In genomic region chr17:45386180-45386579, GRCh38 we compare ENCODE assay signal across 11 cellular contexts. TPM values are rescaled to one million over a fixed set of nuclear protein-coding genes. Genes with fewer than 3 reads are reported as not detected.
DNase-seq lines count a peak whose midpoint lies in the region; ATAC-seq and TF ChIP-seq lines count a peak whose summit lies in the region.
"Had no signal": no experiment of that assay in that cellular context is flagged by ENCODE, and none has a peak within 500 bp of the region (broad histone marks: within the 10 kb centered on the region; RNA-seq: fewer than 3 reads in every experiment).

No MANE protein-coding gene starts in this region.

- CTCF ChIA-PET in Panc1 (lab: Charles Lee): no interaction called here

- ATAC-seq in left ventricle myocardium superior: peak; percentile 39
- no peak for ATAC-seq in Panc1
- ATAC-seq in left lobe of liver: peak; percentile 47

- intact Hi-C loops in left ventricle myocardium superior (cut with micrococcal nuclease): loop anchor here (5.0 to 10.0 kb wide), 2 partner anchors 109 to 171 kb away; no protein-coding TSS in a partner anchor
- intact Hi-C loops in cardiac septum (cut with DNase I): no loop called here
- intact Hi-C loops in Panc1 (cut with micrococcal nuclease; ENCODE audit: unreplicated experiment): loop anchor here (5.0 kb wide), 1 partner anchor 109 kb away; no protein-coding TSS in a partner anchor

- H3K27ac ChIP-seq in Panc1 (ENCODE audit: low read length): peak overlapping the region; percentile 86
- H3K27ac ChIP-seq: KMS-11, SJCRH30 had no signal

- no peaks in the 10 kb centered on the region for H3K36me3 ChIP-seq in Panc1 (ENCODE audit: control insufficient read depth, insufficient read depth, low read length)
- H3K36me3 ChIP-seq: SJCRH30 had no signal

- DNase-seq in left ventricle myocardium superior (no peak), cardiac septum (ENCODE audit: low spot score) (no peak), Panc1 (ENCODE audit: low read depth, low spot score) (no peak), left lobe of liver (ENCODE audit: low spot score) (no peak), NCI-H82 treated with DMSO at 0.1 percent for 48 hours (lab: John Stamatoyannopoulos, UW; ENCODE audit: unreplicated experiment) (no peak), putamen (ENCODE audit: low spot score) (no peak), GM19240 (ENCODE audit: insufficient read length, low spot score) (no peak)
- DNase-seq in stimulated activated naive CD4-positive, alpha-beta T cell (lab: John Stamatoyannopoulos, UW): no peak

- no TSS peak for BruUV-seq in Panc1 (replicated peaks; lab: Mats Ljungman, UMichigan)

- H3K9me3 ChIP-seq in Panc1 (ENCODE audit: control insufficient read depth, insufficient read depth, low read depth, low read length): no peaks in the 10 kb centered on the region
- H3K9me3 ChIP-seq: SJCRH30 had no signal

- in situ Hi-C loops in Panc1 (cut with HindIII; ENCODE audit: low pct_unique_long_range_greater_than_20kb, low sequenced_read_pairs): no loop called here

- no peak for TF ChIP-seq CTCF in Panc1 (IDR thresholded peaks at IDR 0.05)

- no peak overlapping the region for H3K4me3 ChIP-seq in Panc1 (ENCODE audit: low read depth in 2 of 2, low read length in 2 of 2)
- H3K4me3 ChIP-seq: GM12878, SJCRH30 had no signal

- H3K27me3 ChIP-seq in Panc1 (ENCODE audit: control insufficient read depth, insufficient read depth, low read length): no peaks in the 10 kb centered on the region

- POLR2A ChIA-PET in Panc1 (lab: Charles Lee): no interaction called here

- peaks cover 36% of the 10 kb centered on the region for H3K4me1 ChIP-seq in Panc1 (ENCODE audit: control insufficient read depth, insufficient read depth, low read length)

RNA-seq across cellular contexts. Expression of gene ARHGAP27, which starts 46.5 kb away (rescaled TPM):
- total RNA-seq in left ventricle myocardium superior (37.3 TPM), cardiac septum (20.0 TPM), Panc1 (2021; ENCODE audit: unreplicated experiment) (39.2 TPM), left lobe of liver (6.5 TPM)
- 41.1 TPM for polyA plus RNA-seq in Panc1 (2012; ENCODE audit: insufficient read length)
